In genomic region chr2:66470199-66470598, GRCh38 we compare ENCODE assay signal across 11 cellular contexts. TPM values are rescaled to one million over a fixed set of nuclear protein-coding genes. Genes with fewer than 3 reads are reported as not detected.
"Had no signal": no experiment of that assay in that cellular context is flagged by ENCODE, and none has a peak within 500 bp of the region (broad histone marks: within the 10 kb centered on the region; RNA-seq: fewer than 3 reads in every experiment).

No MANE protein-coding gene starts in this region.

- DNase-seq: activated naive CD8-positive, alpha-beta T cell treated with anti-CD3 and anti-CD28 coated beads for 36 hours; amygdala; effector CD8-positive, alpha-beta T cell; foreskin melanocyte; islet precursor cell; left ventricle myocardium superior; trophoblast cell had no signal

- ATAC-seq: left ventricle myocardium superior; natural killer cell treated with Interleukin-12 subunit alpha and Interleukin-12 subunit beta and Interleukin-15 and Interleukin-18, amount 100 ng/mL, for 72 hours; stimulated activated effector memory CD8-positive, alpha-beta T cell treated with anti-CD3 and anti-CD28 coated beads, Interleukin-12 subunit alpha, Interleukin-12 subunit beta, amount 100 ng/mL, for 72 hours had no signal

RNA-seq across cellular contexts. Expression of gene MEIS1, which starts 35.3 kb away (rescaled TPM):
- total RNA-seq: activated CD8-positive, alpha-beta memory T cell treated with anti-CD3 and anti-CD28 coated beads for 36 hours; activated naive CD8-positive, alpha-beta T cell treated with anti-CD3 and anti-CD28 coated beads for 36 hours; activated T-helper 1 cell treated with anti-CD3 and anti-CD28 coated beads, Interleukin-12 subunit alpha, Interleukin-12 subunit beta, Interleukin-2, Interleukin-4 antibody, amounts not matched to agents 30 ng/mL and 10 ng/mL and 1 ng/mL, durations not matched to agents 14 hours and 24 hours and 36 hours had no signal
